Comparison of ENCODE assay signal across 11 cellular contexts in genomic region chr10:70663458-70664391, GRCh38. TPM values are rescaled to one million over a fixed set of nuclear protein-coding genes. Genes with fewer than 3 reads are reported as not detected.
DNase-seq lines count a peak whose midpoint lies in the region; ATAC-seq, FAIRE-seq and TF ChIP-seq lines count a peak whose summit lies in the region.
"Not testable (repeated sequence)": the region's sequence is repeated elsewhere in the genome, so short reads cannot be mapped to it uniquely, and the experiment has no call there.
"Had no signal": no experiment of that assay in that cellular context is flagged by ENCODE, and none has a peak within 500 bp of the region (broad histone marks: within the 10 kb centered on the region; RNA-seq: fewer than 3 reads in every experiment).

No MANE protein-coding gene starts in this region.

- H3K27me3 ChIP-seq in BLaER1 treated with 17β-estradiol and CSF1 and Interleukin-3, amounts not matched to agents 10 nM and 100 nM; IMR-90 (ENCODE audit: control insufficient read depth, insufficient read depth, low read length); SK-N-SH (ENCODE audit: insufficient read depth); mammary epithelial cell (ENCODE audit: insufficient read depth, low read length); osteoblast (ENCODE audit: insufficient read depth, low read length): not testable (repeated sequence)
- peaks cover 17% of the 10 kb centered on the region for H3K27me3 ChIP-seq in keratinocyte (ENCODE audit: control insufficient read depth, extremely low read depth, insufficient read depth, low read length)

- H3K4me1 ChIP-seq in BLaER1 treated with 17β-estradiol and CSF1 and Interleukin-3, amounts not matched to agents 10 nM and 100 nM, result peaks cover 19 to 50% (median 40%) of the 10 kb centered on the region in 10 experiments
- peaks cover 19% of the 10 kb centered on the region for H3K4me1 ChIP-seq in IMR-90 (ENCODE audit: control insufficient read depth, insufficient read depth, low read length)
- peaks cover 15% of the 10 kb centered on the region in 2 experiments for H3K4me1 ChIP-seq in SK-N-SH (ENCODE audit: control insufficient read depth in 1 of 2, insufficient read depth in 2 of 2, low read depth in 1 of 2, low read length in 1 of 2)
- H3K4me1 ChIP-seq in mammary epithelial cell (ENCODE audit: insufficient read depth, low read length), result peaks cover 14% of the 10 kb centered on the region
- H3K4me1 ChIP-seq in keratinocyte (ENCODE audit: control insufficient read depth, extremely low read depth, insufficient read depth, low read length), result peaks cover 17% of the 10 kb centered on the region
- peaks cover 27% of the 10 kb centered on the region for H3K4me1 ChIP-seq in osteoblast (ENCODE audit: insufficient read depth, low read length)

- CTCF ChIA-PET in IMR-90 (lab: Yijun Ruan, JAX), result interaction anchor here (1.1 to 1.3 kb wide), 2 partner anchors 10 to 15 kb away, joined by 3 read pairs; no protein-coding TSS in a partner anchor
- CTCF ChIA-PET in SK-N-SH (lab: Yijun Ruan, JAX), result interaction anchor here (1.0 kb wide), 2 partner anchors 22 to 104 kb away, joined by 3 read pairs; no protein-coding TSS in a partner anchor
- CTCF ChIA-PET in mammary epithelial cell (lab: Charles Lee; ENCODE audit: low non-redundant PET), result not testable (repeated sequence)

- not testable (repeated sequence) for H3K36me3 ChIP-seq in BLaER1 treated with 17β-estradiol and CSF1 and Interleukin-3, amounts not matched to agents 10 nM and 100 nM; IMR-90 (ENCODE audit: control insufficient read depth, insufficient read depth, low read length); SK-N-SH (replicated peaks in 1 of 2; ENCODE audit: control insufficient read depth in 1 of 2, insufficient read depth in 2 of 2, low read length in 1 of 2); mammary epithelial cell (ENCODE audit: insufficient read depth, low read length); keratinocyte (ENCODE audit: control insufficient read depth in 2 of 2, extremely low read depth in 1 of 2, insufficient read depth in 2 of 2, low read length in 2 of 2); osteoblast (ENCODE audit: insufficient read depth, low read length)

- peaks cover 17% of the 10 kb centered on the region for H3K9me1 ChIP-seq in IMR-90 (ENCODE audit: insufficient read depth, low read length)
- H3K9me1 ChIP-seq in keratinocyte (ENCODE audit: control insufficient read depth, extremely low read depth, insufficient read depth, low read length), result not testable (repeated sequence)

- WGBS in IMR-90 (ENCODE audit: extremely low coverage in 2 of 2, insufficient read length in 1 of 2), 2 experiments, result no CpG with 5 or more reads among the region's 10 CpGs
- 80% methylated on average over 10 of the region's 10 CpGs for whole genome bisulfite sequencing in SK-N-SH (ENCODE audit: low lambda C conversion rate)
- 59% methylated on average over 5 of the region's 10 CpGs for WGBS in mammary epithelial cell (ENCODE audit: low coverage, missing lambda C conversion rate)

- H4K91ac ChIP-seq in IMR-90 (ENCODE audit: insufficient read depth, low read depth, low read length), result peak overlapping the region; percentile 30; the same call in 1 of the 2 replicates

- peaks cover 17% of the 10 kb centered on the region for H3K27me3 Mint-ChIP-seq in type B pancreatic cell

- not testable (repeated sequence) for H4K20me1 ChIP-seq in BLaER1 treated with 17β-estradiol and CSF1 and Interleukin-3, amounts not matched to agents 10 nM and 100 nM; IMR-90 (ENCODE audit: insufficient read depth, low read length); SK-N-SH (ENCODE audit: insufficient read depth); mammary epithelial cell (ENCODE audit: insufficient read depth, low read length); keratinocyte (ENCODE audit: control insufficient read depth, extremely low read depth, insufficient read depth, low read length); osteoblast (ENCODE audit: insufficient read depth, low read length)

- H2AFZ ChIP-seq in IMR-90 (replicated peaks; ENCODE audit: low read length, poor library complexity); mammary epithelial cell (ENCODE audit: low read depth, low read length); keratinocyte (ENCODE audit: control insufficient read depth, low read length); osteoblast (ENCODE audit: low read length): not testable (repeated sequence)
- 0 out of 2 replicates have a peak overlapping the region, but pooled peaks have one; percentile 37 for H2AFZ ChIP-seq in SK-N-SH (ENCODE audit: low read depth)

- POLR2A ChIA-PET in IMR-90 (lab: Charles Lee; ENCODE audit: unreplicated experiment), result interaction anchor here (0.6 kb wide), 1 partner anchor 886 kb away, joined by 3 read pairs; no protein-coding TSS in a partner anchor
- POLR2A ChIA-PET in SK-N-SH (lab: Yijun Ruan, JAX), result interaction anchor here (1.2 kb wide), 1 partner anchor 30 kb away, joined by 3 read pairs; no protein-coding TSS in a partner anchor

- H3K14ac ChIP-seq in IMR-90 (replicated peaks; ENCODE audit: low read depth, low read length), result peak overlapping the region; percentile 43; the same call in 1 of the 2 replicates

- not testable (repeated sequence) for H3K9me2 ChIP-seq in SK-N-SH

- peak; percentile 15 for DNase-seq in IMR-90
- not testable (repeated sequence) for DNase-seq in SK-N-SH; epithelial cell of prostate (ENCODE audit: low read depth, low spot score); keratinocyte (ENCODE audit: low read depth, low spot score); osteoblast (ENCODE audit: insufficient read length, low spot score, missing footprints)
- DNase-seq in mammary epithelial cell, result peak; percentile 85
- DNase-seq in type B pancreatic cell (ENCODE audit: extremely low spot score, unreplicated experiment), result peak; percentile 22

- not testable (repeated sequence) for TF ChIP-seq CTCF in IMR-90 (conservative IDR thresholded peaks at IDR 0.05; ENCODE audit: low read depth, low read length); SK-N-SH (IDR thresholded peaks at IDR 0.05); mammary epithelial cell (conservative IDR thresholded peaks at IDR 0.05 in 1 of 2, IDR thresholded peaks at IDR 0.05 in 1 of 2; ENCODE audit: extremely low read depth in 1 of 2, insufficient read depth in 1 of 2, low read depth in 1 of 2, low read length in 2 of 2); keratinocyte (optimal IDR thresholded peaks at IDR 0.05 in 1 of 3, IDR thresholded peaks at IDR 0.05 in 1 of 3, conservative IDR thresholded peaks at IDR 0.05 in 1 of 3; ENCODE audit: extremely low read depth in 1 of 3, insufficient read depth in 2 of 3, low read length in 3 of 3); osteoblast (IDR thresholded peaks at IDR 0.05; ENCODE audit: extremely low read depth, low read depth, low read length); type B pancreatic cell (conservative IDR thresholded peaks at IDR 0.05)

- H3K4me3 ChIP-seq in BLaER1 treated with 17β-estradiol and CSF1 and Interleukin-3, amounts not matched to agents 10 nM and 100 nM; IMR-90 (ENCODE audit: insufficient read depth, low read depth, low read length); SK-N-SH (ENCODE audit: low read depth in 2 of 2, low read length in 1 of 2); mammary epithelial cell (replicated peaks in 1 of 3; ENCODE audit: insufficient read depth in 1 of 3, low read depth in 2 of 3, low read length in 3 of 3); keratinocyte (ENCODE audit: control insufficient read depth in 2 of 3, extremely low read depth in 1 of 3, insufficient read depth in 2 of 3, low read depth in 1 of 3, low read length in 3 of 3); osteoblast (ENCODE audit: insufficient read depth, low read length): not testable (repeated sequence)

- peak overlapping the region; percentile 51 for H3K4ac ChIP-seq in IMR-90 (ENCODE audit: low read depth, low read length)

- not testable (repeated sequence) for H3K56ac ChIP-seq in IMR-90 (ENCODE audit: extremely low read depth, insufficient read depth, low read length)

- not testable (repeated sequence) for H2AK9ac ChIP-seq in IMR-90 (replicated peaks; ENCODE audit: low read depth, low read length, poor library complexity)

- H3K9me3 Mint-ChIP-seq in type B pancreatic cell, result not testable (repeated sequence)

- not testable (repeated sequence) for H4K5ac ChIP-seq in IMR-90 (ENCODE audit: low read depth, low read length)

- H2BK20ac ChIP-seq in IMR-90 (ENCODE audit: low read depth, low read length), result peak overlapping the region; percentile 19

- not testable (repeated sequence) for TF ChIP-seq RAD21 in IMR-90 (IDR thresholded peaks at IDR 0.05; ENCODE audit: low read length); SK-N-SH (IDR thresholded peaks at IDR 0.05; ENCODE audit: low read length)

- H3K79me1 ChIP-seq in IMR-90 (ENCODE audit: low read depth in 1 of 2, low read length in 2 of 2), result not testable (repeated sequence)

- not testable (repeated sequence) for H4K8ac ChIP-seq in IMR-90 (ENCODE audit: low read depth in 2 of 2, low read length in 2 of 2)

- not testable (repeated sequence) for BruUV-seq in IMR-90 (replicated peaks; lab: Mats Ljungman, UMichigan); mammary epithelial cell (replicated peaks; lab: Mats Ljungman, UMichigan)

- not testable (repeated sequence) for H3K27ac Mint-ChIP-seq in type B pancreatic cell

- not testable (repeated sequence) for H3K18ac ChIP-seq in IMR-90 (ENCODE audit: low read depth, low read length)

- peak overlapping the region; percentile 81; the same call in 1 of the 2 replicates for H2AK5ac ChIP-seq in IMR-90 (ENCODE audit: low read depth, low read length)

- peaks cover 10 to 24% (median 21%) of the 10 kb centered on the region in 11 experiments for H3K9me3 ChIP-seq in BLaER1 treated with 17β-estradiol and CSF1 and Interleukin-3, amounts not matched to agents 10 nM and 100 nM (replicated peaks in 1 of 11)
- not testable (repeated sequence) for H3K9me3 ChIP-seq in IMR-90 (ENCODE audit: control insufficient read depth, insufficient read depth, low read length); SK-N-SH; mammary epithelial cell (replicated peaks; ENCODE audit: insufficient read depth, low read length); keratinocyte (ENCODE audit: control insufficient read depth, low read depth, low read length); osteoblast (ENCODE audit: low read depth, low read length)

- TF ChIP-seq POLR2A in IMR-90 (IDR thresholded peaks at IDR 0.05; ENCODE audit: low read depth, low read length), result not testable (repeated sequence)

- peaks cover 16% of the 10 kb centered on the region for H3K4me1 Mint-ChIP-seq in type B pancreatic cell (ENCODE audit: unreplicated experiment)

- peak overlapping the region; percentile 88 for H2BK120ac ChIP-seq in IMR-90 (ENCODE audit: low read depth, low read length)

- H3F3A ChIP-seq in SK-N-SH (replicated peaks; ENCODE audit: insufficient read depth), result peaks cover 15% of the 10 kb centered on the region

- H3K9ac ChIP-seq in BLaER1 treated with 17β-estradiol and CSF1 and Interleukin-3, amounts not matched to agents 10 nM and 100 nM, result peak overlapping the region in 2 of 11 experiments; percentile 27 to 34; a peak in 2 of 22 replicates
- not testable (repeated sequence) for H3K9ac ChIP-seq in IMR-90 (ENCODE audit: low read depth, low read length)
- H3K9ac ChIP-seq in SK-N-SH (peak overlapping the region; percentile 67), mammary epithelial cell (ENCODE audit: insufficient read depth, low read length) (peak overlapping the region; percentile 38), keratinocyte (ENCODE audit: control insufficient read depth, extremely low read depth, insufficient read depth, low read length) (peak overlapping the region; percentile 43)

- ATAC-seq in IMR-90 (ENCODE audit: low read depth), result not testable (repeated sequence)

- in situ Hi-C loops in IMR-90 (cut with MboI; ENCODE audit: low sequenced_read_pairs); mammary epithelial cell (cut with MboI; ENCODE audit: low sequenced_read_pairs in 2 of 2): not testable (repeated sequence)

- intact Hi-C loops in IMR-90 (cut with micrococcal nuclease), result not testable (repeated sequence)
- intact Hi-C loops in mammary epithelial cell (cut with micrococcal nuclease), result loop anchor here (1.0 kb wide), 2 partner anchors 14 to 29 kb away; no protein-coding TSS in a partner anchor

- H3K27ac ChIP-seq in BLaER1 treated with 17β-estradiol and CSF1 and Interleukin-3, amounts not matched to agents 10 nM and 100 nM, result peak overlapping the region in 9 of 11 experiments; percentile 9 to 59 (median 34); a peak in 13 of 22 replicates
- H3K27ac ChIP-seq in IMR-90 (ENCODE audit: insufficient read depth, low read length) (peak overlapping the region; percentile 16; the same call in 1 of the 2 replicates), SK-N-SH (ENCODE audit: low read depth in 2 of 2, low read length in 1 of 2) (peak overlapping the region; percentile 68 to 93), mammary epithelial cell (ENCODE audit: insufficient read depth, low read depth, low read length) (peak overlapping the region; percentile 73), epithelial cell of prostate (peak overlapping the region; percentile 66), osteoblast (ENCODE audit: low read depth, low read length) (peak overlapping the region; percentile 99)
- not testable (repeated sequence) for H3K27ac ChIP-seq in keratinocyte (ENCODE audit: control insufficient read depth, insufficient read depth, low read length)

- H2BK5ac ChIP-seq in IMR-90 (ENCODE audit: low read depth, low read length, poor library complexity, severe bottlenecking), result not testable (repeated sequence)

- dilution Hi-C loops in IMR-90 (cut with HindIII; ENCODE audit: low sequenced_read_pairs, unreplicated experiment); mammary epithelial cell (cut with HindIII; ENCODE audit: low sequenced_read_pairs); keratinocyte (cut with MboI; ENCODE audit: extremely low pct_ligation_motif_present, low sequenced_read_pairs): not testable (repeated sequence)

- TF ChIP-seq EP300 in SK-N-SH (IDR thresholded peaks at IDR 0.05; ENCODE audit: borderline replicate concordance in 1 of 2, low read depth in 1 of 2, low read length in 1 of 2), result not testable (repeated sequence)

- FAIRE-seq in keratinocyte (lab: Jason Lieb, UNC), result not testable (repeated sequence)

- 0 out of 3 replicates have a peak overlapping the region, but pooled peaks have one; percentile 20 for H2BK15ac ChIP-seq in IMR-90 (ENCODE audit: low read depth, low read length)

- not testable (repeated sequence) for H3K79me2 ChIP-seq in SK-N-SH (ENCODE audit: insufficient read depth); mammary epithelial cell (ENCODE audit: insufficient read depth, low read length); keratinocyte (ENCODE audit: control insufficient read depth, insufficient read depth, low read length); osteoblast (ENCODE audit: insufficient read depth, low read length)

- peak overlapping the region in 10 of 11 experiments; percentile 27 to 85 (median 74); a peak in 19 of 22 replicates for H3K4me2 ChIP-seq in BLaER1 treated with 17β-estradiol and CSF1 and Interleukin-3, amounts not matched to agents 10 nM and 100 nM
- not testable (repeated sequence) for H3K4me2 ChIP-seq in IMR-90 (ENCODE audit: low read depth, low read length); mammary epithelial cell (ENCODE audit: insufficient read depth, low read depth, low read length)
- H3K4me2 ChIP-seq in SK-N-SH (peak overlapping the region; percentile 35; the same call in 1 of the 2 replicates), keratinocyte (ENCODE audit: control insufficient read depth, extremely low read depth, insufficient read depth, low read depth, low read length) (peak overlapping the region; percentile 40), osteoblast (ENCODE audit: insufficient read depth, low read length) (peak overlapping the region; percentile 83)

- H3K23ac ChIP-seq in IMR-90 (ENCODE audit: low read depth, low read length), result 0 out of 2 replicates have a peak overlapping the region, but pooled peaks have one; percentile 78

- not testable (repeated sequence) for H3K4me3 Mint-ChIP-seq in type B pancreatic cell

- not testable (repeated sequence) for H3K36me3 Mint-ChIP-seq in type B pancreatic cell

RNA-seq across cellular contexts. Expression of gene ADAMTS14, which starts 8.6 kb away (rescaled TPM):
- total RNA-seq in IMR-90 (2012; rRNA removed) (under 0.01 TPM in 2 replicates), mammary epithelial cell (under 1 TPM; 0.35 to 0.50 TPM), osteoblast (2.4 and 2.9 TPM in 2 replicates), type B pancreatic cell (ENCODE audit: low replicate concordance) (0.29 and 1.4 TPM in 2 replicates)
- polyA plus RNA-seq in IMR-90 (2012; rRNA removed) (0.31 and 0.33 TPM in 2 replicates), SK-N-SH (2012; rRNA removed) (1.1 and 1.2 TPM in 2 replicates), mammary epithelial cell (0.15 TPM), keratinocyte (0.09 to 0.75 TPM (median 0.12 TPM) in 3 replicates)
- polyA plus RNA-seq in IMR-90 (2012; cell fraction: cytosol; rRNA removed), result 0.14 and 0.34 TPM in 2 replicates
- 2.5 and 4.3 TPM in 2 replicates for polyA plus RNA-seq in IMR-90 (2012; cell fraction: nucleus; rRNA removed; ENCODE audit: low replicate concordance)
- polyA plus RNA-seq in SK-N-SH (2012; cell fraction: cytosol; rRNA removed), result 0.28 and 0.63 TPM in 2 replicates
- 8.5 and 9.2 TPM in 2 replicates for polyA plus RNA-seq in SK-N-SH (2012; cell fraction: nucleus; rRNA removed)
- polyA minus RNA-seq in mammary epithelial cell (not detected), keratinocyte (0.43 to 0.53 TPM (median 0.45 TPM) in 3 replicates)
- 0.30 TPM for polyA plus RNA-seq in keratinocyte (2011; ENCODE audit: low read depth)
- 0.11 and 0.17 TPM in 2 replicates for polyA plus RNA-seq in keratinocyte (2011; cell fraction: cytosol; rRNA removed)
- polyA plus RNA-seq in keratinocyte (2011; cell fraction: nucleus; rRNA removed), result 2.6 and 3.6 TPM in 2 replicates
- 0.16 and 0.66 TPM in 2 replicates for polyA plus RNA-seq in keratinocyte (2012; ENCODE audit: low replicate concordance)
- not detected for polyA minus RNA-seq in keratinocyte (2011; cell fraction: cytosol; rRNA and poly(A)+ RNA removed)
- 1.6 and 1.8 TPM in 2 replicates for polyA minus RNA-seq in keratinocyte (2011; cell fraction: nucleus; rRNA and poly(A)+ RNA removed)
- total RNA-seq: CD4-positive, alpha-beta T cell; dermis microvascular lymphatic vessel endothelial cell; T-helper 17 cell had no signal
